Comparison of ENCODE assay signal across 23 cellular contexts in the genomic region with DNA sequence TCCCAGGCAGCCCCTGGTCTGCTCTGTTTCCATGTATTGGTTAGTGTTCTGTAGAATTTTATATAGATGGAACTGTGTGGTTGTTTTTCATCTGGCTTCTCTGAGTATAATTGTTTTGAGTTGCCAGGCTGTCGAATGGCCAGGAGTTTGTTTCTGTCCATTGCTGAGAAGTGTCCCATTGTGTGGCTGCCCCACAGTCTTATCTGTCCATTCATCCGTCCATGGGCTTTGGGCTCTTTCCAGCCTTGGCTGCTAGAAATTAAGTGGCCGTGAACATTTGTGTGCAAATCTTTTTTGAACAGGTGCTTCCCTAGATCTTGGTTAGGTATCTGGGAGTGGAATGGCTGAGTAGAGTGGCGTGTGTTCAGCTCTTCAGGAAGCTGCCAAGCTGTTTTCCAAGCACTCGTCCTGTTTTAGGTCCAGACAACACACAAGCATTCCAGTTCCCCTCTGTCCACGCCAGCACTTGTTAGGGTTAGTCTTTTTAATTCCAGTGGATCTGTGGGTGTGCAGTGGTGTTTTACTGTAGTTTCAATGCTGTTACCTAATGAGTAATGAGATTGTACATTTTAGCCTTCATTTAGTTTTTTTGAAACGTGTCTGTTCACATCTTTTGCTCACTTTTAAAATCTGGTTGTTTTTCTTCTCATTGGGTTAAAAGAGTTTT.
DNase-seq lines count a peak whose midpoint lies in the region; ATAC-seq, FAIRE-seq and TF ChIP-seq lines count a peak whose summit lies in the region.
"Had no signal": no experiment of that assay in that cellular context is flagged by ENCODE, and none has a peak within 500 bp of the region (broad histone marks: within the 10 kb centered on the region; RNA-seq: fewer than 3 reads in every experiment).

No MANE protein-coding gene starts in this region.

- H3K27ac Mint-ChIP-seq in activated naive CD4-positive, alpha-beta T cell treated with anti-CD3 and anti-CD28 coated beads, Interleukin-2, amount 50 U/mL, for 24 hours, result peak overlapping the region; percentile 23
- H3K27ac Mint-ChIP-seq in stimulated activated naive B cell treated with anti-CD40 and anti-IgM and Interleukin-4, amounts not matched to agents 10 μg/mL and 1 μg/mL and 100 μg/mL, for 72 hours, result peak overlapping the region; percentile 92

- H3K4me1 ChIP-seq in HCT116 (ENCODE audit: control insufficient read depth in 1 of 2, insufficient read depth in 2 of 2, low read length in 2 of 2), result peaks cover 9 to 18% of the 10 kb centered on the region in 2 experiments; a peak in 3 of 4 replicates
- H3K4me1 ChIP-seq in K562 (replicated peaks in 1 of 2; ENCODE audit: control insufficient read depth in 2 of 2, insufficient read depth in 2 of 2, low read length in 2 of 2), result peaks cover 0 to 10% of the 10 kb centered on the region in 2 experiments; a peak in 1 of 5 replicates
- no peaks in the 10 kb centered on the region for H3K4me1 ChIP-seq in aorta (ENCODE audit: control insufficient read depth in 1 of 2, insufficient read depth in 2 of 2, low read length in 2 of 2)
- peaks cover 0 to 10% (median 0%) of the 10 kb centered on the region in 9 donors for H3K4me1 ChIP-seq in heart right ventricle

- no peak for TF ChIP-seq EP300 in K562 (IDR thresholded peaks at IDR 0.05; ENCODE audit: low read length)

- H3K4me2 ChIP-seq in HCT116 (ENCODE audit: low read length), result no peak overlapping the region
- H3K4me2 ChIP-seq in K562 (ENCODE audit: insufficient read depth, low read length), result no peak overlapping the region

- in situ Hi-C loops in K562 (cut with MboI), result no loop called here

- H3K9me3 ChIP-seq in HCT116 (ENCODE audit: control insufficient read depth in 1 of 2, insufficient read depth in 1 of 2, low read depth in 1 of 2, low read length in 2 of 2) (no peaks in the 10 kb centered on the region; a peak in 1 of 4 replicates), K562 (replicated peaks; ENCODE audit: control insufficient read depth, insufficient read depth, low read depth, low read length) (no peaks in the 10 kb centered on the region), aorta (ENCODE audit: control insufficient read depth, low read length) (peaks cover 1% of the 10 kb centered on the region), heart right ventricle (peaks cover 0 to 13% (median 3%) of the 10 kb centered on the region in 11 donors)
- H3K9me3 ChIP-seq: SJCRH30 had no signal

- H3K4me1 Mint-ChIP-seq in activated naive CD4-positive, alpha-beta T cell treated with anti-CD3 and anti-CD28 coated beads, Interleukin-2, amount 50 U/mL, for 24 hours, result peaks cover 34% of the 10 kb centered on the region
- peaks cover 53 to 66% of the 10 kb centered on the region in 2 donors for H3K4me1 Mint-ChIP-seq in stimulated activated naive B cell treated with anti-CD40 and anti-IgM and Interleukin-4, amounts not matched to agents 10 μg/mL and 1 μg/mL and 100 μg/mL, for 72 hours
- H3K4me1 Mint-ChIP-seq: CD14-positive monocyte had no signal

- no peak for FAIRE-seq in K562 (lab: Jason Lieb, UNC)
- FAIRE-seq: GM19239, HTR-8/SVneo had no signal

- H4K20me1 ChIP-seq in HCT116 (ENCODE audit: insufficient read depth) (no peaks in the 10 kb centered on the region), K562 (replicated peaks; ENCODE audit: control insufficient read depth, insufficient read depth, low read length) (no peaks in the 10 kb centered on the region; the same call in 1 of the 2 replicates)

- no peaks in the 10 kb centered on the region for H3K9me1 ChIP-seq in K562 (ENCODE audit: control insufficient read depth, insufficient read depth, low read length)

- TF ChIP-seq RAD21 in HCT116 (IDR thresholded peaks at IDR 0.05; ENCODE audit: low read depth), result no peak
- no peak for TF ChIP-seq RAD21 in K562 (CRISPR knock-in tag; conservative IDR thresholded peaks at IDR 0.05 in 1 of 2, IDR thresholded peaks at IDR 0.05 in 1 of 2)

- no peaks in the 10 kb centered on the region for H3K9me2 ChIP-seq in HCT116 (ENCODE audit: insufficient read depth)

- H3K36me3 Mint-ChIP-seq in activated naive CD4-positive, alpha-beta T cell treated with anti-CD3 and anti-CD28 coated beads, Interleukin-2, amount 50 U/mL, for 24 hours, result peaks cover 35% of the 10 kb centered on the region
- peaks cover 82 to 89% of the 10 kb centered on the region in 2 donors for H3K36me3 Mint-ChIP-seq in stimulated activated naive B cell treated with anti-CD40 and anti-IgM and Interleukin-4, amounts not matched to agents 10 μg/mL and 1 μg/mL and 100 μg/mL, for 72 hours

- H3K27me3 ChIP-seq in HCT116 (ENCODE audit: insufficient read depth, low read length) (no peaks in the 10 kb centered on the region), K562 (ENCODE audit: control insufficient read depth in 2 of 2, insufficient read depth in 2 of 2, low read length in 2 of 2) (no peaks in the 10 kb centered on the region), aorta (ENCODE audit: control insufficient read depth in 1 of 2, insufficient read depth in 2 of 2, low read length in 1 of 2) (no peaks in the 10 kb centered on the region), heart right ventricle (no peaks in the 10 kb centered on the region)
- H3K27me3 ChIP-seq: Peyer's patch, SJCRH30 had no signal

- ATAC-seq in HCT116 (no peak), K562 (no peak), aorta (ENCODE audit: low FRiP score) (no peak), heart right ventricle (no peak)
- no peak for ATAC-seq in stimulated activated naive B cell treated with anti-CD40 and anti-IgM and Interleukin-4, amounts not matched to agents 10 μg/mL and 1 μg/mL and 100 μg/mL, for 72 hours (replicated peaks)

- no peak overlapping the region for H2AFZ ChIP-seq in HCT116 (ENCODE audit: low read depth, low read length, poor library complexity, severe bottlenecking)
- H2AFZ ChIP-seq in K562 (ENCODE audit: low read depth, low read length), result no peak overlapping the region

- H3K36me3 ChIP-seq in HCT116 (ENCODE audit: control insufficient read depth in 1 of 2, insufficient read depth in 2 of 2, low read length in 2 of 2) (peaks cover 13 to 22% of the 10 kb centered on the region in 2 experiments; a peak in 3 of 4 replicates), K562 (ENCODE audit: control insufficient read depth, insufficient read depth, low read length) (peaks cover 87% of the 10 kb centered on the region), aorta (ENCODE audit: control insufficient read depth in 1 of 2, insufficient read depth in 2 of 2, low read length in 1 of 2) (peaks cover 0 to 2% of the 10 kb centered on the region in 2 donors), heart right ventricle (peaks cover 0 to 98% (median 26%) of the 10 kb centered on the region in 9 donors)

- no peak for DNase-seq in activated naive CD4-positive, alpha-beta T cell (lab: John Stamatoyannopoulos, UW)
- DNase-seq in HCT116 (ENCODE audit: low read depth, low spot score), result no peak
- DNase-seq in K562 (ENCODE audit: extremely low read depth in 1 of 4, low spot score in 3 of 4), result no peak
- DNase-seq in stimulated activated naive B cell treated with anti-CD40 and anti-IgM and Interleukin-4, amounts not matched to agents 10 μg/mL and 1 μg/mL and 100 μg/mL, for 72 hours, result no peak
- no peak for DNase-seq in aorta
- DNase-seq in heart right ventricle, result no peak
- DNase-seq: EL, GF-D8, GOT3, HCEC 1CT, IMR-90, MV-4-11, NCI-H1694, NCI-H2081, NCI-H2171 treated with DMSO at 0.1 percent for 48 hours, NCI-H524 treated with DMSO at 0.1 percent for 48 hours, NCI-H82, SJCRH30 had no signal

- H3K27ac ChIP-seq in HCT116 (ENCODE audit: low read depth, low read length) (no peak overlapping the region), K562 (ENCODE audit: extremely low read depth, low read depth, low read length) (no peak overlapping the region), aorta (ENCODE audit: low read depth in 1 of 2, low read length in 2 of 2) (no peak overlapping the region), heart right ventricle (no peak overlapping the region)
- H3K27ac ChIP-seq: Peyer's patch, SJCRH30 had no signal

- BruUV-seq in HCT116 (replicated peaks; lab: Mats Ljungman, UMichigan), result no TSS peak
- BruUV-seq in K562 (replicated peaks; lab: Mats Ljungman, UMichigan), result no TSS peak

- CTCF ChIA-PET in HCT116 (lab: Charles Lee), result no interaction called here
- CTCF ChIA-PET in K562 (lab: Yijun Ruan, JAX; ENCODE audit: low intra/inter-chr PET ratio), result no interaction called here

- H3K79me2 ChIP-seq in HCT116 (ENCODE audit: insufficient read depth, low read length) (peaks cover 13% of the 10 kb centered on the region), K562 (ENCODE audit: control insufficient read depth, insufficient read depth, low read length) (peaks cover 3% of the 10 kb centered on the region; the same call in 2 of the 3 replicates)

- H3K9ac ChIP-seq in HCT116 (ENCODE audit: low read length) (no peak overlapping the region), K562 (ENCODE audit: insufficient read depth in 1 of 2, low read depth in 2 of 2, low read length in 2 of 2) (no peak overlapping the region)

- TF ChIP-seq CTCF in HCT116 (IDR thresholded peaks at IDR 0.05 in 2 of 3, conservative IDR thresholded peaks at IDR 0.05 in 1 of 3; ENCODE audit: borderline replicate concordance in 1 of 3, insufficient read depth in 1 of 3, low read depth in 2 of 3, low read length in 2 of 3), result no peak
- TF ChIP-seq CTCF in K562 (IDR thresholded peaks at IDR 0.05 in 2 of 3, conservative IDR thresholded peaks at IDR 0.05 in 1 of 3; ENCODE audit: insufficient read depth in 2 of 3, low read depth in 1 of 3, low read length in 3 of 3), result no peak
- no peak for TF ChIP-seq CTCF in heart right ventricle (IDR thresholded peaks at IDR 0.05)

- H3K4me3 ChIP-seq in HCT116 (replicated peaks in 1 of 2; ENCODE audit: low read depth in 1 of 2, low read length in 2 of 2), result no peak overlapping the region
- H3K4me3 ChIP-seq in K562, result no peak overlapping the region
- H3K4me3 ChIP-seq in aorta (ENCODE audit: low read length in 2 of 2), result no peak overlapping the region
- H3K4me3 ChIP-seq in heart right ventricle, result no peak overlapping the region
- H3K4me3 ChIP-seq: Peyer's patch, SJCRH30 had no signal

- RAD21 ChIA-PET in HCT116 (lab: Charles Lee; ENCODE audit: low non-redundant PET in 1 of 2, low total read pairs in 2 of 2, uncharacterized antibody in 2 of 2, unreplicated experiment in 2 of 2), result interaction anchor here in 1 of 2 experiments (0.7 kb wide), 1 partner anchor 254 kb away, joined by 5 read pairs; no protein-coding TSS in a partner anchor

- no peaks in the 10 kb centered on the region for H3K27me3 Mint-ChIP-seq in activated naive CD4-positive, alpha-beta T cell treated with anti-CD3 and anti-CD28 coated beads, Interleukin-2, amount 50 U/mL, for 24 hours
- no peaks in the 10 kb centered on the region for H3K27me3 Mint-ChIP-seq in stimulated activated naive B cell treated with anti-CD40 and anti-IgM and Interleukin-4, amounts not matched to agents 10 μg/mL and 1 μg/mL and 100 μg/mL, for 72 hours

- intact Hi-C loops in HCT116 (cut with micrococcal nuclease), result no loop called here
- intact Hi-C loops in K562 (cut with micrococcal nuclease), result no loop called here
- intact Hi-C loops in aorta (cut with DNase I), result no loop called here
- intact Hi-C loops in heart right ventricle (cut with DNase I), result loop anchor here in 2 of 10 donors (10.0 kb wide), 1 partner anchor 81 kb away; no protein-coding TSS in a partner anchor

- no peak overlapping the region for H3K4me3 Mint-ChIP-seq in activated naive CD4-positive, alpha-beta T cell treated with anti-CD3 and anti-CD28 coated beads, Interleukin-2, amount 50 U/mL, for 24 hours
- H3K4me3 Mint-ChIP-seq in stimulated activated naive B cell treated with anti-CD40 and anti-IgM and Interleukin-4, amounts not matched to agents 10 μg/mL and 1 μg/mL and 100 μg/mL, for 72 hours, result no peak overlapping the region
- H3K4me3 Mint-ChIP-seq: CD14-positive monocyte had no signal

- no peak for TF ChIP-seq POLR2A in HCT116 (IDR thresholded peaks at IDR 0.05; ENCODE audit: borderline replicate concordance, extremely low read depth, insufficient read depth, insufficient read length)
- TF ChIP-seq POLR2A in K562 (conservative IDR thresholded peaks at IDR 0.05), result no peak

- POLR2A ChIA-PET in HCT116 (lab: Charles Lee) (no interaction called here), K562 (lab: Yijun Ruan, JAX) (interaction anchor here (0.6 kb wide), 1 partner anchor 110 kb away, joined by 3 read pairs; no protein-coding TSS in a partner anchor)

- no peaks in the 10 kb centered on the region for H3K9me3 Mint-ChIP-seq in activated naive CD4-positive, alpha-beta T cell treated with anti-CD3 and anti-CD28 coated beads, Interleukin-2, amount 50 U/mL, for 24 hours
- peaks cover 16 to 21% of the 10 kb centered on the region in 2 donors for H3K9me3 Mint-ChIP-seq in stimulated activated naive B cell treated with anti-CD40 and anti-IgM and Interleukin-4, amounts not matched to agents 10 μg/mL and 1 μg/mL and 100 μg/mL, for 72 hours

- 98% methylated on average over 7 of the region's 7 CpGs for WGBS in K562 (ENCODE audit: insufficient coverage, low coverage, missing lambda C conversion rate)
- WGBS in aorta, 2 donors, result 92 to 94% methylated on average over 7 of the region's 7 CpGs
- 96% methylated on average over 7 of the region's 7 CpGs for WGBS in heart right ventricle, 2 donors
